In genomic region chr5:4640793-4641192, GRCh38 we compare ENCODE assay signal across 13 cellular contexts.
A peak's percentile ranks its signal among the peaks of the same experiment; 100 is the strongest.
DNase-seq lines count a peak whose midpoint lies in the region; ATAC-seq and TF ChIP-seq lines count a peak whose summit lies in the region.
"Had no signal": no experiment of that assay in that cellular context is flagged by ENCODE, and none has a peak within 500 bp of the region (broad histone marks: within the 10 kb centered on the region; RNA-seq: fewer than 3 reads in every experiment).

No MANE protein-coding gene starts in this region.

- TF ChIP-seq CTCF in GM23338 (conservative IDR thresholded peaks at IDR 0.05; ENCODE audit: low read depth in 2 of 2) (peak; percentile 43 to 70), brain microvascular endothelial cell (IDR thresholded peaks at IDR 0.05; ENCODE audit: low read depth, low read length, missing control alignments) (peak; percentile 44)

- H3K4me1 ChIP-seq in GM23338 (ENCODE audit: insufficient read depth): no peaks in the 10 kb centered on the region
- H3K4me1 ChIP-seq: SJSA1 had no signal

- no peak overlapping the region for H3K27ac Mint-ChIP-seq in GM23338
- H3K27ac Mint-ChIP-seq in stimulated activated effector memory CD8-positive, alpha-beta T cell treated with anti-CD3 and anti-CD28 coated beads, Interleukin-12 subunit alpha, Interleukin-12 subunit beta, amount 100 ng/mL, for 72 hours: no peak overlapping the region
- no peak overlapping the region for H3K27ac Mint-ChIP-seq in activated CD8-positive, alpha-beta T cell treated with anti-CD3 and anti-CD28 coated beads, Interleukin-2, amount 10 ng/mL, durations not matched to agents 7 days and 5 days
- H3K27ac Mint-ChIP-seq: activated naive CD8-positive, alpha-beta T cell; HFFc6 had no signal

- POLR2A ChIA-PET in activated CD8-positive, alpha-beta T cell treated with anti-CD3 and anti-CD28 coated beads, Interleukin-2, amount 10 ng/mL, durations not matched to agents 7 days and 5 days (lab: Charles Lee): no interaction called here

- intact Hi-C loops in posterior vena cava (cut with DNase I): no loop called here

- no peak overlapping the region for H3K4me3 Mint-ChIP-seq in GM23338
- no peak overlapping the region for H3K4me3 Mint-ChIP-seq in stimulated activated effector memory CD8-positive, alpha-beta T cell treated with anti-CD3 and anti-CD28 coated beads, Interleukin-12 subunit alpha, Interleukin-12 subunit beta, amount 100 ng/mL, for 72 hours
- H3K4me3 Mint-ChIP-seq in activated CD8-positive, alpha-beta T cell treated with anti-CD3 and anti-CD28 coated beads, Interleukin-2, amount 10 ng/mL, durations not matched to agents 7 days and 5 days: no peak overlapping the region
- H3K4me3 Mint-ChIP-seq: activated naive CD8-positive, alpha-beta T cell; HFFc6 had no signal

- no peak overlapping the region for H3K27ac ChIP-seq in GM23338 (ENCODE audit: low read depth)
- no peak overlapping the region for H3K27ac ChIP-seq in brain microvascular endothelial cell
- H3K27ac ChIP-seq: SJSA1 had no signal

- H3K27me3 ChIP-seq in GM23338 (ENCODE audit: insufficient read depth): no peaks in the 10 kb centered on the region
- no peaks in the 10 kb centered on the region for H3K27me3 ChIP-seq in brain microvascular endothelial cell (replicated peaks)
- H3K27me3 ChIP-seq: SJSA1 had no signal

- H2AFZ ChIP-seq in GM23338: no peak overlapping the region

- H3K4me3 ChIP-seq in GM23338: no peak overlapping the region
- no peak overlapping the region for H3K4me3 ChIP-seq in brain microvascular endothelial cell (ENCODE audit: low read depth, low read length)
- H3K4me3 ChIP-seq: SJSA1 had no signal

- no peaks in the 10 kb centered on the region for H3K36me3 ChIP-seq in GM23338 (ENCODE audit: insufficient read depth)
- H3K36me3 ChIP-seq in brain microvascular endothelial cell (replicated peaks): no peaks in the 10 kb centered on the region
- H3K36me3 ChIP-seq: SJSA1 had no signal

- peaks cover 11% of the 10 kb centered on the region for H3K9me3 Mint-ChIP-seq in GM23338
- peaks cover 6% of the 10 kb centered on the region for H3K9me3 Mint-ChIP-seq in stimulated activated effector memory CD8-positive, alpha-beta T cell treated with anti-CD3 and anti-CD28 coated beads, Interleukin-12 subunit alpha, Interleukin-12 subunit beta, amount 100 ng/mL, for 72 hours
- H3K9me3 Mint-ChIP-seq in activated CD8-positive, alpha-beta T cell treated with anti-CD3 and anti-CD28 coated beads, Interleukin-2, amount 10 ng/mL, durations not matched to agents 7 days and 5 days (ENCODE audit: insufficient read depth): no peaks in the 10 kb centered on the region

- H3K9me2 ChIP-seq in GM23338 (ENCODE audit: insufficient read depth): no peaks in the 10 kb centered on the region

- CTCF ChIA-PET in activated CD8-positive, alpha-beta T cell treated with anti-CD3 and anti-CD28 coated beads, Interleukin-2, amount 10 ng/mL, durations not matched to agents 7 days and 5 days (lab: Charles Lee): no interaction called here

- no peak overlapping the region for H3K4me2 ChIP-seq in GM23338

- 0 out of 3 replicates have a peak, but pooled peaks cover 3% of the 10 kb centered on the region for H3K36me3 Mint-ChIP-seq in GM23338 (ENCODE audit: low read depth)
- no peaks in the 10 kb centered on the region for H3K36me3 Mint-ChIP-seq in stimulated activated effector memory CD8-positive, alpha-beta T cell treated with anti-CD3 and anti-CD28 coated beads, Interleukin-12 subunit alpha, Interleukin-12 subunit beta, amount 100 ng/mL, for 72 hours
- H3K36me3 Mint-ChIP-seq in activated CD8-positive, alpha-beta T cell treated with anti-CD3 and anti-CD28 coated beads, Interleukin-2, amount 10 ng/mL, durations not matched to agents 7 days and 5 days (ENCODE audit: low read depth): no peaks in the 10 kb centered on the region
- H3K36me3 Mint-ChIP-seq: activated naive CD8-positive, alpha-beta T cell had no signal

- no peaks in the 10 kb centered on the region for H3K79me2 ChIP-seq in GM23338 (replicated peaks; ENCODE audit: insufficient read depth)

- peaks cover 16% of the 10 kb centered on the region; the same call in 2 of the 3 replicates for H3K4me1 Mint-ChIP-seq in GM23338
- H3K4me1 Mint-ChIP-seq in stimulated activated effector memory CD8-positive, alpha-beta T cell treated with anti-CD3 and anti-CD28 coated beads, Interleukin-12 subunit alpha, Interleukin-12 subunit beta, amount 100 ng/mL, for 72 hours: no peaks in the 10 kb centered on the region
- no peaks in the 10 kb centered on the region for H3K4me1 Mint-ChIP-seq in activated CD8-positive, alpha-beta T cell treated with anti-CD3 and anti-CD28 coated beads, Interleukin-2, amount 10 ng/mL, durations not matched to agents 7 days and 5 days (ENCODE audit: low read depth)

- in situ Hi-C loops in brain microvascular endothelial cell (cut with HindIII; ENCODE audit: low pct_ligation_motif_present, low sequenced_read_pairs): no loop called here

- H3F3A ChIP-seq in GM23338 (replicated peaks; ENCODE audit: low read depth): no peaks in the 10 kb centered on the region

- no peaks in the 10 kb centered on the region for H4K20me1 ChIP-seq in GM23338 (replicated peaks; ENCODE audit: insufficient read depth)

- H3K27me3 Mint-ChIP-seq in GM23338 (ENCODE audit: insufficient read depth, low read depth, poor library complexity): no peaks in the 10 kb centered on the region
- H3K27me3 Mint-ChIP-seq in activated CD8-positive, alpha-beta T cell treated with anti-CD3 and anti-CD28 coated beads, Interleukin-2, amount 10 ng/mL, durations not matched to agents 7 days and 5 days (ENCODE audit: low read depth): no peaks in the 10 kb centered on the region
- H3K27me3 Mint-ChIP-seq: activated naive CD8-positive, alpha-beta T cell had no signal

- DNase-seq in GM23338 (ENCODE audit: low spot score) (peak; percentile 70), NCI-H2171 treated with DMSO at 0.1 percent for 48 hours (lab: John Stamatoyannopoulos, UW) (peak; percentile 61), brain microvascular endothelial cell (no peak), medulla oblongata (ENCODE audit: extremely low spot score) (peak; percentile 19), cerebellar cortex (ENCODE audit: low spot score) (no peak), posterior vena cava (ENCODE audit: low spot score) (no peak)
- DNase-seq in stimulated activated effector memory CD8-positive, alpha-beta T cell treated with anti-CD3 and anti-CD28 coated beads, Interleukin-12 subunit alpha, Interleukin-12 subunit beta, amount 100 ng/mL, for 72 hours (ENCODE audit: low spot score in 2 of 2): no peak
- no peak for DNase-seq in activated CD8-positive, alpha-beta T cell treated with anti-CD3 and anti-CD28 coated beads, Interleukin-2, amount 10 ng/mL, durations not matched to agents 7 days and 5 days
- DNase-seq: activated CD4-positive, alpha-beta T cell treated with anti-CD3 and anti-CD28 coated beads, Interleukin-2, amount 50 U/mL, for 48 hours; GF-D8; HFFc6 had no signal

- ATAC-seq in GM23338: peak; percentile 95
- ATAC-seq in stimulated activated effector memory CD8-positive, alpha-beta T cell treated with anti-CD3 and anti-CD28 coated beads, Interleukin-12 subunit alpha, Interleukin-12 subunit beta, amount 100 ng/mL, for 72 hours: no peak
- ATAC-seq in activated CD8-positive, alpha-beta T cell treated with anti-CD3 and anti-CD28 coated beads, Interleukin-2, amount 10 ng/mL, durations not matched to agents 7 days and 5 days: no peak

TF ChIP-seq in GM23338, 12 proteins besides CTCF, POLR2A, EP300 and RAD21:
- TF ChIP-seq NANOG (IDR thresholded peaks at IDR 0.05; ENCODE audit: borderline replicate concordance) (no peak), STAT1 (IDR thresholded peaks at IDR 0.05; ENCODE audit: unreplicated experiment) (no peak), ZNF331 (CRISPR knock-in tag; IDR thresholded peaks at IDR 0.05; ENCODE audit: low read depth) (no peak), POLR2AphosphoS5 (IDR thresholded peaks at IDR 0.05; ENCODE audit: low read depth) (no peak)
TF ChIP-seq in GM23338: peak in this region for 0.

Comparison
In these comparisons a context has a peak if more than half of its experiments do, and no peak if none do; other contexts are left out.
1. DNase-seq: peak in GM23338 (single experiment), NCI-H2171 treated with DMSO at 0.1 percent for 48 hours (single experiment) and medulla oblongata (single experiment); none in brain microvascular endothelial cell (single experiment), stimulated activated effector memory CD8-positive, alpha-beta T cell treated with anti-CD3 and anti-CD28 coated beads, Interleukin-12 subunit alpha, Interleukin-12 subunit beta, amount 100 ng/mL, for 72 hours (0 of 2), cerebellar cortex (single experiment), activated CD8-positive, alpha-beta T cell treated with anti-CD3 and anti-CD28 coated beads, Interleukin-2, amount 10 ng/mL, durations not matched to agents 7 days and 5 days (single experiment) and posterior vena cava (single experiment).